8 cellular contexts compared by ENCODE assay signal in genomic region chr1:200670215-200671118, GRCh38. TPM values are rescaled to one million over a fixed set of nuclear protein-coding genes. Genes with fewer than 3 reads are reported as not detected.
A peak's percentile ranks its signal among the peaks of the same experiment; 100 is the strongest.
DNase-seq lines count a peak whose midpoint lies in the region; ATAC-seq and TF ChIP-seq lines count a peak whose summit lies in the region.

No MANE protein-coding gene starts in this region.

- H3K79me2 ChIP-seq in DND-41 (ENCODE audit: insufficient read depth, low read length): peaks cover 37% of the 10 kb centered on the region

- H2AFZ ChIP-seq in DND-41 (ENCODE audit: low read depth, low read length): peak overlapping the region; percentile 79

- WGBS in right lobe of liver (ENCODE audit: insufficient coverage, low coverage, low lambda C conversion rate, missing lambda C conversion rate): 9% methylated on average over 16 of the region's 16 CpGs

- H3K36me3 ChIP-seq in DND-41 (ENCODE audit: insufficient read depth, low read length): peaks cover 10% of the 10 kb centered on the region
- peaks cover 24% of the 10 kb centered on the region for H3K36me3 ChIP-seq in RWPE2 (ENCODE audit: low read depth)
- H3K36me3 ChIP-seq in right lobe of liver: no peaks in the 10 kb centered on the region

- H3K4me1 ChIP-seq in DND-41 (ENCODE audit: insufficient read depth, low read length): peaks cover 32% of the 10 kb centered on the region
- peaks cover 53% of the 10 kb centered on the region for H3K4me1 ChIP-seq in RWPE2 (ENCODE audit: insufficient read depth, poor library complexity, severe bottlenecking)
- H3K4me1 ChIP-seq in right lobe of liver: peaks cover 0 to 10% (median 4%) of the 10 kb centered on the region in 4 donors

- TF ChIP-seq CTCF in DND-41 (IDR thresholded peaks at IDR 0.05; ENCODE audit: borderline replicate concordance, extremely low read depth, low read length, poor library complexity, severe bottlenecking): no peak
- no peak for TF ChIP-seq CTCF in RWPE2 (IDR thresholded peaks at IDR 0.05; ENCODE audit: poor library complexity, severe bottlenecking)
- no peak for TF ChIP-seq CTCF in right lobe of liver (IDR thresholded peaks at IDR 0.05)

- H3K4me3 ChIP-seq in DND-41 (ENCODE audit: low read depth in 1 of 2, low read length in 2 of 2) (peak overlapping the region; percentile 61 to 72), RWPE2 (ENCODE audit: severe bottlenecking) (peak overlapping the region; percentile 62), right lobe of liver (peak overlapping the region; percentile 56 to 93 (median 90))
- H3K4me3 ChIP-seq in Jurkat, Clone E6-1 (ENCODE audit: low read length): peak overlapping the region; percentile 83

- no peaks in the 10 kb centered on the region for H3K9me3 ChIP-seq in DND-41 (ENCODE audit: insufficient read depth, low read length, severe bottlenecking)
- H3K9me3 ChIP-seq in RWPE2 (ENCODE audit: severe bottlenecking): no peaks in the 10 kb centered on the region
- H3K9me3 ChIP-seq in right lobe of liver: no peaks in the 10 kb centered on the region

- H3K27ac ChIP-seq in DND-41 (ENCODE audit: low read length) (peak overlapping the region; percentile 90), RWPE2 (ENCODE audit: poor library complexity, severe bottlenecking) (peak overlapping the region; percentile 99), right lobe of liver (peak overlapping the region; percentile 98 to 100 (median 99))

- H4K20me1 ChIP-seq in DND-41 (ENCODE audit: insufficient read depth, low read length): no peaks in the 10 kb centered on the region

- H3K9ac ChIP-seq in DND-41 (ENCODE audit: low read depth, low read length): peak overlapping the region; percentile 99

- TF ChIP-seq POLR2A in right lobe of liver (IDR thresholded peaks at IDR 0.05): no peak

- peak; percentile 62 for DNase-seq in DND-41
- peak; percentile 56 for DNase-seq in Jurkat, Clone E6-1 (ENCODE audit: low read depth, low spot score)
- no peak for DNase-seq in RWPE2 (ENCODE audit: low spot score)
- peak; percentile 57 for DNase-seq in dedifferentiated amniotic fluid mesenchymal stem cell (ENCODE audit: extremely low spot score)
- peak in 2 of 3 donors; percentile 23 to 52 for DNase-seq in right lobe of liver
- peak; percentile 72 for DNase-seq in superior temporal gyrus (ENCODE audit: extremely low spot score)
- no peak for DNase-seq in cerebellum (ENCODE audit: low spot score)

- intact Hi-C loops in right lobe of liver (cut with DNase I): no loop called here

- H3K4me2 ChIP-seq in DND-41 (ENCODE audit: insufficient read depth, low read length): peak overlapping the region; percentile 65

- H3K27me3 ChIP-seq in DND-41 (ENCODE audit: insufficient read depth, low read length, poor library complexity) (no peaks in the 10 kb centered on the region), RWPE2 (ENCODE audit: insufficient read depth, poor library complexity, severe bottlenecking) (no peaks in the 10 kb centered on the region), right lobe of liver (no peaks in the 10 kb centered on the region)

- ATAC-seq in DND-41 (ENCODE audit: insufficient read depth, low read depth) (peak; percentile 29), GM21381 (IDR thresholded peaks at IDR 0.05; ENCODE audit: unreplicated experiment) (peak; percentile 15), RWPE2 (ENCODE audit: low read depth) (0 out of 3 replicates have a peak, but pooled peaks have one; percentile 0), right lobe of liver (peak; percentile 1 to 17 (median 3))

RNA-seq across cellular contexts. Expression of gene DDX59, which starts 0.8 kb away (rescaled TPM):
- 24.7 TPM for polyA plus RNA-seq in Jurkat, Clone E6-1 (2012; ENCODE audit: insufficient read depth, insufficient read length)
- 10 to 100 TPM in 1 of 6 experiments, 1 to 10 TPM in 5; 6.7 to 12.4 (median 8.8) TPM for total RNA-seq in right lobe of liver
- 20.5 TPM for total RNA-seq in cerebellum

RNA-seq across cellular contexts. Expression of gene KIF14, which starts 49.9 kb away (rescaled TPM):
- polyA plus RNA-seq in Jurkat, Clone E6-1 (2012; ENCODE audit: insufficient read depth, insufficient read length): 24.2 TPM
- total RNA-seq in right lobe of liver (under 1 TPM; 0.15 to 0.49 (median 0.38) TPM), cerebellum (4.8 TPM)

Comparison
In these comparisons a context has a peak if more than half of its experiments do, and no peak if none do; other contexts are left out.
1. DNase-seq: peak in DND-41 (single experiment), Jurkat, Clone E6-1 (single experiment), dedifferentiated amniotic fluid mesenchymal stem cell (single experiment), right lobe of liver (2 of 3) and superior temporal gyrus (single experiment); none in RWPE2 (single experiment) and cerebellum (single experiment).
2. Peak in every context shown above with its lines, with median percentiles within 50 percentile points of each other: ATAC-seq, H3K27ac ChIP-seq and H3K4me3 ChIP-seq.